ENCODE assay signal across 18 cellular contexts in genomic region chr15:64761156-64761555, GRCh38. TPM values are rescaled to one million over a fixed set of nuclear protein-coding genes. Genes with fewer than 3 reads are reported as not detected.
"Had no signal": no experiment of that assay in that cellular context is flagged by ENCODE, and none has a peak within 500 bp of the region (broad histone marks: within the 10 kb centered on the region; RNA-seq: fewer than 3 reads in every experiment).

No MANE protein-coding gene starts in this region.

- H3K27ac Mint-ChIP-seq: activated CD4-positive, alpha-beta T cell treated with anti-CD3 and anti-CD28 coated beads for 36 hours; activated CD8-positive, alpha-beta T cell treated with anti-CD3 and anti-CD28 coated beads, Interleukin-2, amount 10 ng/mL, durations not matched to agents 7 days and 5 days; activated naive CD8-positive, alpha-beta T cell treated with anti-CD3 and anti-CD28 coated beads, Interleukin-2, amount 10 ng/mL, durations not matched to agents 7 days and 5 days; natural killer cell treated with Interleukin-12 subunit alpha and Interleukin-12 subunit beta and Interleukin-15 and Interleukin-18, amount 100 ng/mL, for 72 hours; T-helper 2 cell treated with Interferon-gamma antibody and Interleukin-4, amounts not matched to agents 5 μg/mL and 100 μg/mL, for 36 hours had no signal

- H3K4me1 ChIP-seq: prostate gland, SJSA1 had no signal

- H3K4me3 ChIP-seq: mucosa of descending colon, prostate gland, SJSA1, thoracic aorta had no signal

- H3K9me3 Mint-ChIP-seq: activated naive CD8-positive, alpha-beta T cell treated with anti-CD3 and anti-CD28 coated beads, Interleukin-2, amount 10 ng/mL, durations not matched to agents 7 days and 5 days; natural killer cell treated with Interleukin-12 subunit alpha and Interleukin-12 subunit beta and Interleukin-15 and Interleukin-18, amount 100 ng/mL, for 72 hours; T-helper 2 cell treated with Interferon-gamma antibody and Interleukin-4, amounts not matched to agents 5 μg/mL and 100 μg/mL, for 36 hours had no signal

- H3K36me3 ChIP-seq: prostate gland, SJSA1, thoracic aorta had no signal

- H3K27ac ChIP-seq: prostate gland, SJSA1, thoracic aorta had no signal

- H3K27me3 ChIP-seq: SJSA1 had no signal

- H3K36me3 Mint-ChIP-seq: activated naive CD8-positive, alpha-beta T cell treated with anti-CD3 and anti-CD28 coated beads, Interleukin-2, amount 10 ng/mL, durations not matched to agents 7 days and 5 days; natural killer cell treated with Interleukin-12 subunit alpha and Interleukin-12 subunit beta and Interleukin-15 and Interleukin-18, amount 100 ng/mL, for 72 hours had no signal

- H3K9me3 ChIP-seq: mucosa of descending colon, prostate gland, SJSA1, thoracic aorta had no signal

- DNase-seq: activated CD4-positive, alpha-beta T cell treated with anti-CD3 and anti-CD28 coated beads for 36 hours; activated CD8-positive, alpha-beta memory T cell treated with anti-CD3 and anti-CD28 coated beads, Interleukin-2, amount 50 U/mL, for 48 hours; activated CD8-positive, alpha-beta T cell treated with anti-CD3 and anti-CD28 coated beads, Interleukin-2, amount 10 ng/mL, durations not matched to agents 7 days and 5 days; activated naive CD8-positive, alpha-beta T cell treated with anti-CD3 and anti-CD28 coated beads, Interleukin-2, amount 10 ng/mL, durations not matched to agents 7 days and 5 days; aorta; effector CD4-positive, alpha-beta T cell; hippocampal formation; mucosa of descending colon; occipital lobe; stimulated activated CD4-positive, alpha-beta T cell treated with anti-CD3 and anti-CD28 coated beads, Interleukin-2, amount 100 ng/mL, for 48 hours; stimulated activated naive CD8-positive, alpha-beta T cell treated with anti-CD3 and anti-CD28 coated beads, Interleukin-15, Interleukin-2, amounts not matched to agents 100 U/mL and 50 U/mL, for 24 hours; SW 1271 had no signal

- H3K27me3 Mint-ChIP-seq: activated CD4-positive, alpha-beta T cell treated with anti-CD3 and anti-CD28 coated beads for 36 hours; activated naive CD8-positive, alpha-beta T cell treated with anti-CD3 and anti-CD28 coated beads, Interleukin-2, amount 10 ng/mL, durations not matched to agents 7 days and 5 days; natural killer cell treated with Interleukin-12 subunit alpha and Interleukin-12 subunit beta and Interleukin-15 and Interleukin-18, amount 100 ng/mL, for 72 hours had no signal

- H3K4me3 Mint-ChIP-seq: activated CD4-positive, alpha-beta T cell treated with anti-CD3 and anti-CD28 coated beads for 36 hours; activated CD8-positive, alpha-beta T cell treated with anti-CD3 and anti-CD28 coated beads, Interleukin-2, amount 10 ng/mL, durations not matched to agents 7 days and 5 days; activated naive CD8-positive, alpha-beta T cell treated with anti-CD3 and anti-CD28 coated beads, Interleukin-2, amount 10 ng/mL, durations not matched to agents 7 days and 5 days; natural killer cell treated with Interleukin-12 subunit alpha and Interleukin-12 subunit beta and Interleukin-15 and Interleukin-18, amount 100 ng/mL, for 72 hours; T-helper 2 cell treated with Interferon-gamma antibody and Interleukin-4, amounts not matched to agents 5 μg/mL and 100 μg/mL, for 36 hours had no signal

- ATAC-seq: activated CD4-positive, alpha-beta T cell treated with anti-CD3 and anti-CD28 coated beads for 36 hours; activated CD8-positive, alpha-beta T cell treated with anti-CD3 and anti-CD28 coated beads, Interleukin-2, amount 10 ng/mL, durations not matched to agents 7 days and 5 days; mucosa of descending colon; natural killer cell treated with Interleukin-12 subunit alpha and Interleukin-12 subunit beta and Interleukin-15 and Interleukin-18, amount 100 ng/mL, for 72 hours; stimulated activated naive CD8-positive, alpha-beta T cell treated with anti-CD3 and anti-CD28 coated beads, Interleukin-15, Interleukin-2, amounts not matched to agents 100 U/mL and 50 U/mL, for 24 hours had no signal

- H3K4me1 Mint-ChIP-seq: activated CD4-positive, alpha-beta T cell treated with anti-CD3 and anti-CD28 coated beads for 36 hours; activated naive CD8-positive, alpha-beta T cell treated with anti-CD3 and anti-CD28 coated beads, Interleukin-2, amount 10 ng/mL, durations not matched to agents 7 days and 5 days had no signal

RNA-seq across cellular contexts. Expression of gene RBPMS2, which starts 14.2 kb away (rescaled TPM):
- total RNA-seq: activated CD4-positive, alpha-beta T cell treated with anti-CD3 and anti-CD28 coated beads for 36 hours; activated CD8-positive, alpha-beta T cell treated with anti-CD3 and anti-CD28 coated beads, Interleukin-2, amount 10 ng/mL, durations not matched to agents 7 days and 5 days; activated naive CD8-positive, alpha-beta T cell treated with anti-CD3 and anti-CD28 coated beads, Interleukin-2, amount 10 ng/mL, durations not matched to agents 7 days and 5 days; bronchial epithelial cell; occipital lobe had no signal
